Comparison of ENCODE assay signal across 8 cellular contexts in genomic region chr20:58850693-58851174, GRCh38. TPM values are rescaled to one million over a fixed set of nuclear protein-coding genes. Genes with fewer than 3 reads are reported as not detected.
DNase-seq lines count a peak whose midpoint lies in the region; ATAC-seq and TF ChIP-seq lines count a peak whose summit lies in the region.

GNAS-AS1 (minus strand) TSS chr20:58850902.

- no peak within 1 kb of the TSS for H3K27ac ChIP-seq in esophagus muscularis mucosa (replicated peaks in 1 of 4)
- no peak within 1 kb of the TSS for H3K27ac ChIP-seq in naive thymus-derived CD4-positive, alpha-beta T cell (ENCODE audit: low read depth, low read length)

- TF ChIP-seq POLR2A in GM10847 (IDR thresholded peaks at IDR 0.05; ENCODE audit: extremely low read depth, insufficient read length) (peak; percentile 39), esophagus muscularis mucosa (IDR thresholded peaks at IDR 0.05; ENCODE audit: low read depth) (no peak)

- DNase-seq in HFFc6: peak; percentile 83
- peak; percentile 31 for DNase-seq in NCI-H226
- peak; percentile 74 for DNase-seq in activated T-cell treated with anti-CD3 and anti-CD28 coated beads for 24 hours (ENCODE audit: low read depth)
- DNase-seq in esophagus muscularis mucosa (ENCODE audit: extremely low spot score): no peak
- peak; percentile 57 to 81 (median 78) for DNase-seq in naive thymus-derived CD4-positive, alpha-beta T cell
- DNase-seq in stimulated activated effector memory CD8-positive, alpha-beta T cell treated with anti-CD3 and anti-CD28 coated beads, Interleukin-12 subunit alpha, Interleukin-12 subunit beta, amount 100 ng/mL, for 72 hours (ENCODE audit: low spot score in 2 of 2): peak; percentile 56 to 86
- DNase-seq in Calu3: no peak

- H3K4me1 ChIP-seq in esophagus muscularis mucosa: peaks cover 5 to 51% (median 35%) of the 10 kb centered on the region in 4 donors
- H3K4me1 ChIP-seq in naive thymus-derived CD4-positive, alpha-beta T cell (ENCODE audit: control insufficient read depth in 2 of 2, insufficient read depth in 2 of 2, low read length in 2 of 2): no peaks in the 10 kb centered on the region

- peak; percentile 87 for ATAC-seq in naive thymus-derived CD4-positive, alpha-beta T cell
- peak; percentile 85 for ATAC-seq in stimulated activated effector memory CD8-positive, alpha-beta T cell treated with anti-CD3 and anti-CD28 coated beads, Interleukin-12 subunit alpha, Interleukin-12 subunit beta, amount 100 ng/mL, for 72 hours

- CTCF ChIA-PET in naive thymus-derived CD4-positive, alpha-beta T cell (lab: Charles Lee): no interaction called here
- CTCF ChIA-PET in Calu3 (lab: Charles Lee): no interaction called here

- peaks cover 0 to 85% (median 19%) of the 10 kb centered on the region in 4 donors for H3K27me3 ChIP-seq in esophagus muscularis mucosa
- peaks cover 0 to 10% of the 10 kb centered on the region in 2 donors for H3K27me3 ChIP-seq in naive thymus-derived CD4-positive, alpha-beta T cell (ENCODE audit: control insufficient read depth in 2 of 2, insufficient read depth in 2 of 2, low read length in 2 of 2)

- peak within 1 kb of the TSS; percentile 94 for H3K4me3 Mint-ChIP-seq in HFFc6
- peak within 1 kb of the TSS; percentile 83 to 95 (median 92) for H3K4me3 Mint-ChIP-seq in naive thymus-derived CD4-positive, alpha-beta T cell
- H3K4me3 Mint-ChIP-seq in stimulated activated effector memory CD8-positive, alpha-beta T cell treated with anti-CD3 and anti-CD28 coated beads, Interleukin-12 subunit alpha, Interleukin-12 subunit beta, amount 100 ng/mL, for 72 hours: peak within 1 kb of the TSS; percentile 83
- H3K4me3 Mint-ChIP-seq in Calu3 (ENCODE audit: low read depth, unreplicated experiment): no peak within 1 kb of the TSS

- intact Hi-C loops in esophagus muscularis mucosa (cut with DNase I) (loop anchor here (10.0 kb wide), 1 partner anchor 616 kb away; no protein-coding TSS in a partner anchor), Calu3 (cut with micrococcal nuclease; ENCODE audit: unreplicated experiment) (no loop called here)
- intact Hi-C loops in naive thymus-derived CD4-positive, alpha-beta T cell (cut with micrococcal nuclease): loop anchor here in 1 of 2 donors (1.0 to 5.0 kb wide), 2 partner anchors 461 to 543 kb away; partner anchors contain the start of genes RAB22A and VAPB

- peaks cover 9% of the 10 kb centered on the region; the same call in 1 of the 2 replicates for H3K9me3 Mint-ChIP-seq in HFFc6
- H3K9me3 Mint-ChIP-seq in naive thymus-derived CD4-positive, alpha-beta T cell: peaks cover 0 to 2% (median 0%) of the 10 kb centered on the region in 11 donors
- H3K9me3 Mint-ChIP-seq in stimulated activated effector memory CD8-positive, alpha-beta T cell treated with anti-CD3 and anti-CD28 coated beads, Interleukin-12 subunit alpha, Interleukin-12 subunit beta, amount 100 ng/mL, for 72 hours: no peaks in the 10 kb centered on the region
- no peaks in the 10 kb centered on the region for H3K9me3 Mint-ChIP-seq in Calu3 (ENCODE audit: low read depth, unreplicated experiment)

- peak within 1 kb of the TSS; percentile 47 to 60 (median 53) for H3K4me3 ChIP-seq in esophagus muscularis mucosa
- peak within 1 kb of the TSS; percentile 61 for H3K4me3 ChIP-seq in naive thymus-derived CD4-positive, alpha-beta T cell (ENCODE audit: low read length)

- 35% methylated on average over 18 of the region's 25 CpGs for WGBS in esophagus muscularis mucosa

- H3K27me3 Mint-ChIP-seq in HFFc6 (ENCODE audit: insufficient read depth): peaks cover 32% of the 10 kb centered on the region
- H3K27me3 Mint-ChIP-seq in naive thymus-derived CD4-positive, alpha-beta T cell: peaks cover 21 to 67% (median 27%) of the 10 kb centered on the region in 5 donors
- H3K27me3 Mint-ChIP-seq in Calu3 (ENCODE audit: unreplicated experiment): peaks cover 80% of the 10 kb centered on the region

- no peak for TF ChIP-seq EP300 in esophagus muscularis mucosa (IDR thresholded peaks at IDR 0.05)

- no TSS peak for BruUV-seq in Calu3 (replicated peaks; lab: Mats Ljungman, UMichigan)

- no peaks in the 10 kb centered on the region for H3K36me3 ChIP-seq in esophagus muscularis mucosa
- no peaks in the 10 kb centered on the region for H3K36me3 ChIP-seq in naive thymus-derived CD4-positive, alpha-beta T cell (ENCODE audit: control insufficient read depth in 2 of 3, insufficient read depth in 3 of 3, low read length in 3 of 3)

- no peaks in the 10 kb centered on the region for H3K36me3 Mint-ChIP-seq in HFFc6 (ENCODE audit: low read depth)
- peaks cover 0 to 4% (median 0%) of the 10 kb centered on the region in 5 donors for H3K36me3 Mint-ChIP-seq in naive thymus-derived CD4-positive, alpha-beta T cell
- no peaks in the 10 kb centered on the region for H3K36me3 Mint-ChIP-seq in stimulated activated effector memory CD8-positive, alpha-beta T cell treated with anti-CD3 and anti-CD28 coated beads, Interleukin-12 subunit alpha, Interleukin-12 subunit beta, amount 100 ng/mL, for 72 hours
- H3K36me3 Mint-ChIP-seq in Calu3 (ENCODE audit: insufficient read depth, unreplicated experiment): peaks cover 12% of the 10 kb centered on the region

- H3K27ac Mint-ChIP-seq in HFFc6 (peak within 1 kb of the TSS; percentile 70), Calu3 (ENCODE audit: unreplicated experiment) (no peak within 1 kb of the TSS)
- peak within 1 kb of the TSS in 4 of 9 donors; percentile 19 to 81 (median 54) for H3K27ac Mint-ChIP-seq in naive thymus-derived CD4-positive, alpha-beta T cell
- peak within 1 kb of the TSS; percentile 79 for H3K27ac Mint-ChIP-seq in stimulated activated effector memory CD8-positive, alpha-beta T cell treated with anti-CD3 and anti-CD28 coated beads, Interleukin-12 subunit alpha, Interleukin-12 subunit beta, amount 100 ng/mL, for 72 hours

- POLR2A ChIA-PET in naive thymus-derived CD4-positive, alpha-beta T cell (lab: Charles Lee): interaction anchor here (1.0 to 2.1 kb wide), 4 partner anchors 39 to 203 kb away, joined by 3 to 6 read pairs (median 4); partner anchors contain the start of gene STX16

- H3K9me3 ChIP-seq in esophagus muscularis mucosa: no peaks in the 10 kb centered on the region
- no peaks in the 10 kb centered on the region for H3K9me3 ChIP-seq in naive thymus-derived CD4-positive, alpha-beta T cell (ENCODE audit: control insufficient read depth in 2 of 3, low read length in 3 of 3)

- TF ChIP-seq CTCF in HFFc6 (IDR thresholded peaks at IDR 0.05) (peak; percentile 57; the same call in 1 of the 2 replicates), esophagus muscularis mucosa (IDR thresholded peaks at IDR 0.05) (no peak), Calu3 (IDR thresholded peaks at IDR 0.05; ENCODE audit: unreplicated experiment) (no peak)

- H3K4me1 Mint-ChIP-seq in HFFc6 (ENCODE audit: low read depth) (peaks cover 20% of the 10 kb centered on the region), Calu3 (ENCODE audit: low read depth, unreplicated experiment) (peaks cover 7% of the 10 kb centered on the region)
- H3K4me1 Mint-ChIP-seq in naive thymus-derived CD4-positive, alpha-beta T cell: peaks cover 11 to 36% (median 30%) of the 10 kb centered on the region in 7 donors
- H3K4me1 Mint-ChIP-seq in stimulated activated effector memory CD8-positive, alpha-beta T cell treated with anti-CD3 and anti-CD28 coated beads, Interleukin-12 subunit alpha, Interleukin-12 subunit beta, amount 100 ng/mL, for 72 hours: peaks cover 51% of the 10 kb centered on the region

RNA-seq across cellular contexts. Expression of gene GNAS-AS1, which starts in this region (rescaled TPM):
- 1 to 10 TPM; 1.0 to 1.5 (median 1.3) TPM for total RNA-seq in HFFc6 (2021; fragmentation: NEBNext Ultra II Directional; extraction: Animal tissue kit (Norgen Biotek cat#: 25700))
- under 1 TPM in 3 of 4 donors, not detected in 1; 0.13 to 0.42 (median 0.23) TPM for total RNA-seq in esophagus muscularis mucosa
- 1 to 10 TPM in 3 of 5 experiments, under 1 TPM in 2; 0.13 to 2.0 (median 1.5) TPM for total RNA-seq in naive thymus-derived CD4-positive, alpha-beta T cell
- polyA plus RNA-seq in naive thymus-derived CD4-positive, alpha-beta T cell: not detected
- total RNA-seq in Calu3 (2022): 0.59 TPM in 1 of 2 replicates, not detected in the other

Comparison
In these comparisons a context has a peak if more than half of its experiments do, and no peak if none do; other contexts are left out.
1. DNase-seq: peak in HFFc6 (single experiment), NCI-H226 (single experiment), activated T-cell treated with anti-CD3 and anti-CD28 coated beads for 24 hours (single experiment), naive thymus-derived CD4-positive, alpha-beta T cell (9 of 9) and stimulated activated effector memory CD8-positive, alpha-beta T cell treated with anti-CD3 and anti-CD28 coated beads, Interleukin-12 subunit alpha, Interleukin-12 subunit beta, amount 100 ng/mL, for 72 hours (2 of 2); none in esophagus muscularis mucosa (single experiment) and Calu3 (single experiment).